ENCODE assay signal across 8 cellular contexts in genomic region chr1:229624521-229624905, GRCh38. TPM values are rescaled to one million over a fixed set of nuclear protein-coding genes. Genes with fewer than 3 reads are reported as not detected.
A peak's percentile ranks its signal among the peaks of the same experiment; 100 is the strongest.
DNase-seq lines count a peak whose midpoint lies in the region; ATAC-seq and TF ChIP-seq lines count a peak whose summit lies in the region.

No MANE protein-coding gene starts in this region.

- peak overlapping the region; percentile 64 for H3K27ac ChIP-seq in DND-41 (ENCODE audit: low read length)
- peak overlapping the region in 2 of 4 donors; percentile 94 to 99 for H3K27ac ChIP-seq in Peyer's patch
- peak overlapping the region; percentile 85 to 97 (median 94) for H3K27ac ChIP-seq in esophagus squamous epithelium
- peak overlapping the region; percentile 85 for H3K27ac ChIP-seq in psoas muscle

- peak overlapping the region; percentile 76 for H2AFZ ChIP-seq in DND-41 (ENCODE audit: low read depth, low read length)

- H3K9me3 ChIP-seq in DND-41 (ENCODE audit: insufficient read depth, low read length, severe bottlenecking) (no peaks in the 10 kb centered on the region), Peyer's patch (no peaks in the 10 kb centered on the region), esophagus squamous epithelium (no peaks in the 10 kb centered on the region), psoas muscle (no peaks in the 10 kb centered on the region)

- no peak for ATAC-seq in DND-41 (ENCODE audit: insufficient read depth, low read depth)
- ATAC-seq in psoas muscle = no peak
- no peak for ATAC-seq in HG02763 (IDR thresholded peaks at IDR 0.05; ENCODE audit: unreplicated experiment)

- DNase-seq in DND-41 (no peak), Peyer's patch (no peak), esophagus squamous epithelium (lab: John Stamatoyannopoulos, UW) (no peak), psoas muscle (no peak), anterior cingulate cortex (lab: John Stamatoyannopoulos, UW) (no peak), iPS-NIHi11 (ENCODE audit: low spot score) (no peak), posterior vena cava (ENCODE audit: low spot score) (no peak)

- intact Hi-C loops in esophagus squamous epithelium (cut with DNase I) = no loop called here
- intact Hi-C loops in psoas muscle (cut with DNase I) = loop anchor here in 1 of 2 donors (10.0 kb wide), 1 partner anchor 190 kb away; the partner anchor contains the start of gene ACTA1
- intact Hi-C loops in posterior vena cava (cut with DNase I) = no loop called here

- H3K4me1 ChIP-seq in DND-41 (ENCODE audit: insufficient read depth, low read length) (peaks cover 48% of the 10 kb centered on the region), Peyer's patch (peaks cover 0 to 23% (median 9%) of the 10 kb centered on the region in 4 donors), esophagus squamous epithelium (peaks cover 0 to 68% (median 18%) of the 10 kb centered on the region in 3 donors), psoas muscle (peaks cover 58% of the 10 kb centered on the region)

- peak overlapping the region; percentile 87 for H3K9ac ChIP-seq in DND-41 (ENCODE audit: low read depth, low read length)

- H4K20me1 ChIP-seq in DND-41 (ENCODE audit: insufficient read depth, low read length) = peaks cover 42% of the 10 kb centered on the region; the same call in 1 of the 2 replicates

- H3K27me3 ChIP-seq in DND-41 (ENCODE audit: insufficient read depth, low read length, poor library complexity) (no peaks in the 10 kb centered on the region), Peyer's patch (no peaks in the 10 kb centered on the region), esophagus squamous epithelium (no peaks in the 10 kb centered on the region), psoas muscle (ENCODE audit: insufficient read depth in 3 of 3, low read length in 2 of 3) (no peaks in the 10 kb centered on the region)

- peaks cover 94% of the 10 kb centered on the region for H3K79me2 ChIP-seq in DND-41 (ENCODE audit: insufficient read depth, low read length)

- H3K4me2 ChIP-seq in DND-41 (ENCODE audit: insufficient read depth, low read length) = peak overlapping the region; percentile 87

- TF ChIP-seq CTCF in DND-41 (IDR thresholded peaks at IDR 0.05; ENCODE audit: borderline replicate concordance, extremely low read depth, low read length, poor library complexity, severe bottlenecking) (no peak), Peyer's patch (IDR thresholded peaks at IDR 0.05) (no peak), esophagus squamous epithelium (IDR thresholded peaks at IDR 0.05) (no peak), psoas muscle (IDR thresholded peaks at IDR 0.05) (no peak)

- peak overlapping the region; percentile 54 to 77; a peak in 3 of 4 replicates for H3K4me3 ChIP-seq in DND-41 (ENCODE audit: low read depth in 1 of 2, low read length in 2 of 2)
- peak overlapping the region; percentile 85 to 99 (median 97) for H3K4me3 ChIP-seq in Peyer's patch
- H3K4me3 ChIP-seq in esophagus squamous epithelium = peak overlapping the region; percentile 82 to 98 (median 97)
- peak overlapping the region; percentile 98 for H3K4me3 ChIP-seq in psoas muscle

- WGBS in esophagus squamous epithelium, 2 donors = 49 to 72% methylated on average over 4 to 5 of the region's 5 CpGs
- WGBS in psoas muscle, 3 donors = 56 to 60% (median 59%) methylated on average over 5 of the region's 5 CpGs

- peaks cover 20% of the 10 kb centered on the region for H3K36me3 ChIP-seq in DND-41 (ENCODE audit: insufficient read depth, low read length)
- no peaks in the 10 kb centered on the region for H3K36me3 ChIP-seq in Peyer's patch
- H3K36me3 ChIP-seq in esophagus squamous epithelium = no peaks in the 10 kb centered on the region
- peaks cover 4 to 7% of the 10 kb centered on the region in 2 donors for H3K36me3 ChIP-seq in psoas muscle (ENCODE audit: insufficient read depth in 1 of 2, low read depth in 1 of 2)

- TF ChIP-seq POLR2A in Peyer's patch (IDR thresholded peaks at IDR 0.05) (no peak), esophagus squamous epithelium (IDR thresholded peaks at IDR 0.05) (no peak)

RNA-seq across cellular contexts. Expression of gene TAF5L, which starts 1.4 kb away (rescaled TPM):
- total RNA-seq in Peyer's patch = 10 to 100 TPM; 10.5 to 33.0 (median 24.3) TPM
- total RNA-seq in esophagus squamous epithelium = 10 to 100 TPM in 3 of 4 donors, 1 to 10 TPM in 1; 7.8 to 15.8 (median 12.7) TPM
- 10 to 100 TPM in 3 of 4 donors, 1 to 10 TPM in 1; 8.5 to 49.0 (median 28.6) TPM for total RNA-seq in psoas muscle
- 10 to 100 TPM; 13.8 to 31.7 (median 15.7) TPM for polyA plus RNA-seq in psoas muscle
- total RNA-seq in posterior vena cava = 10 to 100 TPM; 25.7 to 27.0 TPM

RNA-seq across cellular contexts. Expression of gene URB2, which starts 1.5 kb away (rescaled TPM):
- total RNA-seq in Peyer's patch = 10 to 100 TPM in 2 of 4 donors, 1 to 10 TPM in 2; 3.7 to 10.7 (median 8.3) TPM
- 10 to 100 TPM in 2 of 4 donors, 1 to 10 TPM in 2; 7.8 to 14.1 (median 11.0) TPM for total RNA-seq in esophagus squamous epithelium
- 10 to 100 TPM in 3 of 4 donors, 1 to 10 TPM in 1; 8.3 to 18.2 (median 16.8) TPM for total RNA-seq in psoas muscle
- 10 to 100 TPM in 1 of 3 donors, 1 to 10 TPM in 2; 4.7 to 10.2 (median 9.2) TPM for polyA plus RNA-seq in psoas muscle
- total RNA-seq in posterior vena cava = 1 to 10 TPM; 7.5 to 8.3 TPM
